27 cellular contexts compared by ENCODE assay signal in the genomic region with DNA sequence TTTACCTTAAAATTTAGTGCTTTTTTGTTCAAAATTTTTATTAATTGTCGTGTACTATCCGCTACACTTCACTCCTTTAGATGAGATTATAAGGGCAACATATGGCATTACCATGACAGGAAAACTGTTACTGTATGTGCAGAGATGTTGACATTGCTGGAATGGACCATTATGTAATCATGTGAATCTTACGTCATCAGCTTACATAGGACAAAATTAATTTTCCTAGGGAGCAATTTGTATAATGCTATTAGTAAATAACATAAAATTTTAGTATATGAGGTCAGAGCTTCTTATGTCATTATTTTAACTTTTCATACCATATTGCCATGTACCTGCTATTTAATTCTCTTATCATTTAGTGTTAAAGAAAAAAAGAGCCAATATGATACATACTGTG.
"Had no signal": no experiment of that assay in that cellular context is flagged by ENCODE, and none has a peak within 500 bp of the region (broad histone marks: within the 10 kb centered on the region; RNA-seq: fewer than 3 reads in every experiment).

No MANE protein-coding gene starts in this region.

- H3K27me3 ChIP-seq: stomach, suprapubic skin, testis, thyroid gland, tibial artery, tibial nerve, transverse colon, upper lobe of left lung, upper lobe of right lung, uterus, vagina had no signal

- H3K36me3 ChIP-seq: stomach, suprapubic skin, thoracic aorta, thyroid gland, tibial artery, tibial nerve, transverse colon, upper lobe of left lung, upper lobe of right lung, uterus, vagina had no signal

- H3K4me3 ChIP-seq: stomach, suprapubic skin, testis, thoracic aorta, thyroid gland, tibial artery, tibial nerve, transverse colon, upper lobe of left lung, upper lobe of right lung, uterus, vagina had no signal

- H3K9me3 ChIP-seq: stomach, suprapubic skin, testis, thoracic aorta, thyroid gland, tibial artery, tibial nerve, transverse colon, upper lobe of left lung, upper lobe of right lung, uterus, vagina had no signal

- H3K4me1 ChIP-seq: stomach, suprapubic skin, testis, thyroid gland, tibial artery, tibial nerve, transverse colon, upper lobe of left lung, upper lobe of right lung, uterus, vagina had no signal

- DNase-seq: stimulated activated CD4-positive, alpha-beta T cell treated with anti-CD3 and anti-CD28 coated beads, Interleukin-2, amount 100 ng/mL, for 48 hours; stimulated activated CD4-positive, alpha-beta T cell treated with anti-CD3 and anti-CD28 coated beads, Interleukin-4, amount 100 ng/mL, for 1 hour; stimulated activated CD4-positive, alpha-beta T cell treated with anti-CD3 and anti-CD28 coated beads, Interleukin-4, amount 100 ng/mL, for 24 hours; stimulated activated CD4-positive, alpha-beta T cell treated with anti-CD3 and anti-CD28 coated beads, Interleukin-4, amount 100 ng/mL, for 4 hours; stimulated activated CD8-positive, alpha-beta memory T cell treated with anti-CD3 and anti-CD28 coated beads, Interleukin-4, amount 100 ng/mL, for 48 hours; stimulated activated naive B cell treated with anti-CD40 and anti-IgM and Interleukin-4, amounts not matched to agents 10 μg/mL and 1 μg/mL and 100 μg/mL, for 72 hours; stimulated activated naive CD4-positive, alpha-beta T cell; stimulated activated naive CD4-positive, alpha-beta T cell treated with Interleukin-2 at 50 U/mL for 16 hours; stimulated activated naive CD8-positive, alpha-beta T cell treated with anti-CD3 and anti-CD28 coated beads, Interleukin-15, amount 100 ng/mL, for 72 hours; stimulated activated naive CD8-positive, alpha-beta T cell treated with anti-CD3 and anti-CD28 coated beads, Interleukin-15, Interleukin-2, amounts not matched to agents 100 U/mL and 50 U/mL, for 24 hours; stomach; substantia nigra; testis; thyroid gland; tibial artery; transverse colon; trophoblast cell; upper lobe of left lung; upper lobe of right lung; uterus had no signal

- H3K27ac ChIP-seq: stomach, suprapubic skin, testis, thoracic aorta, thyroid gland, tibial artery, tibial nerve, transverse colon, upper lobe of left lung, upper lobe of right lung, uterus, vagina had no signal

- FAIRE-seq: urothelium cell line had no signal

- ATAC-seq: stimulated activated effector memory CD8-positive, alpha-beta T cell treated with anti-CD3 and anti-CD28 coated beads, Interleukin-12 subunit alpha, Interleukin-12 subunit beta, amount 100 ng/mL, for 72 hours; stimulated activated memory B cell treated with anti-CD40 and anti-IgM and Interleukin-4, amounts not matched to agents 10 μg/mL and 1 μg/mL and 100 μg/mL, for 72 hours; stimulated activated naive B cell treated with anti-CD40 and anti-IgM and Interleukin-4, amounts not matched to agents 10 μg/mL and 1 μg/mL and 100 μg/mL, for 72 hours; stimulated activated naive CD8-positive, alpha-beta T cell treated with anti-CD3 and anti-CD28 coated beads, Interleukin-15, amount 100 ng/mL, for 72 hours; stimulated activated naive CD8-positive, alpha-beta T cell treated with anti-CD3 and anti-CD28 coated beads, Interleukin-15, Interleukin-2, amounts not matched to agents 100 U/mL and 50 U/mL, for 24 hours; upper lobe of right lung had no signal
